Comparison of ENCODE assay signal across 22 cellular contexts in the genomic region with DNA sequence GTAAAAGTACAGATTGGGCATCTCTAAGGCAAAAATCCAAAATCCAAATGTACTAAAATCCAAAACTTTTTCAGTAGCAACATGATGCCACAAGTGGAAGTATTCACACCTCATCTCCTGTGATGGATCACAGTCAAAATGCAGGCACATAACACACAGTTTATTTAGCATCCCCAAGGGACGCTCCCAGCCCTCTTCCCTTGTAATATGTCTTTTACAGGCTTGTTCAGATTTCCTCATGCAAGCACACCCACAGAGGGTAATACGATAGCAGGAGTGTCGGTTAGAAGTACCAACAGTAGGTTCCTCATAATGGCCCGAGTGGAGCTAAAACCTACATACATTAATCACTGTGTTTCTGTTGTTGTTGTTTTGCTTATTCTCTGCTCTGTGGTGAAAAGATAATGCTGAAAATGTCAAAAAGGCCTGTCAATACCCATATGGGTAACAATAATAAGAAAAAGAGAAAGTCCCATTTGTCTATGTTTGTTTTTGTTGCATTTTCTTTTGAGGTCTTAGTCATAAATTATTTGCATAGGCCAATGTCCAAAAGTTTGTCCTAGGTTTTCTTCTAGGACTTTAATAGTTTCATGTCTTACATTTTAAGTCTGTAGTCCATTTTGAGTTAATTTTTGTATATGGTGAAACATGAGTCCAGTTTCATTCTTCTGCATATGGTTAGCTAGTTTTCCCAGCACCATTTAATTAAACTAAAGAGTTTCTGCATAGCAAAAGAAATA.
DNase-seq lines count a peak whose midpoint lies in the region; ATAC-seq and TF ChIP-seq lines count a peak whose summit lies in the region.
"Had no signal": no experiment of that assay in that cellular context is flagged by ENCODE, and none has a peak within 500 bp of the region (broad histone marks: within the 10 kb centered on the region; RNA-seq: fewer than 3 reads in every experiment).

No MANE protein-coding gene starts in this region.

- H3K9ac ChIP-seq in skeletal muscle satellite cell (ENCODE audit: low read depth, low read length) = no peak overlapping the region

- H3K9me3 ChIP-seq in skeletal muscle satellite cell (replicated peaks; ENCODE audit: low read length) = no peaks in the 10 kb centered on the region
- H3K9me3 ChIP-seq: BE2C, pancreas, right atrium auricular region had no signal

- H3K4me3 ChIP-seq in astrocyte of the spinal cord (ENCODE audit: low read depth, low read length) = no peak overlapping the region
- no peak overlapping the region for H3K4me3 ChIP-seq in skeletal muscle satellite cell (ENCODE audit: low read length)
- H3K4me3 ChIP-seq: left lung, pancreas, right atrium auricular region, tibial nerve had no signal

- peak; percentile 13 to 20 for DNase-seq in NCI-H2081 (lab: John Stamatoyannopoulos, UW)
- no peak for DNase-seq in NCI-H2081 treated with DMSO at 0.1 percent for 48 hours (lab: John Stamatoyannopoulos, UW)
- peak; percentile 97 for DNase-seq in NCI-H187 treated with DMSO at 0.1 percent for 48 hours (lab: John Stamatoyannopoulos, UW)
- peak; percentile 41 for DNase-seq in astrocyte of the spinal cord (ENCODE audit: low read depth, low spot score)
- DNase-seq in GM03348 (ENCODE audit: low spot score) = no peak
- DNase-seq in 8988T = no peak
- DNase-seq: activated naive CD4-positive, alpha-beta T cell; activated T-cell treated with anti-CD3 and anti-CD28 coated beads, Interleukin-2, amount 50 U/mL, for 24 hours; BE2C; dermis blood vessel endothelial cell; DMS79 treated with DMSO at 0.1 percent for 48 hours; left lung; natural killer cell; NCI-H774; pancreas; SIG-M5; stimulated activated naive CD8-positive, alpha-beta T cell treated with anti-CD3 and anti-CD28 coated beads, Interleukin-15, amount 100 ng/mL, for 72 hours had no signal

- no peaks in the 10 kb centered on the region for H3K27me3 ChIP-seq in skeletal muscle satellite cell (ENCODE audit: control insufficient read depth, insufficient read depth, low read length)
- H3K27me3 ChIP-seq: BE2C, left lung, pancreas, right atrium auricular region, tibial nerve had no signal

- peak overlapping the region; percentile 18 for H3K4me2 ChIP-seq in skeletal muscle satellite cell (ENCODE audit: low read length)

- no peak for ATAC-seq in GM18909 (IDR thresholded peaks at IDR 0.05; ENCODE audit: poor library complexity, unreplicated experiment)
- ATAC-seq: HepG2; left lung; natural killer cell; pancreas; stimulated activated naive CD8-positive, alpha-beta T cell treated with anti-CD3 and anti-CD28 coated beads, Interleukin-15, amount 100 ng/mL, for 72 hours had no signal

- peaks cover 10% of the 10 kb centered on the region for H3K4me1 ChIP-seq in skeletal muscle satellite cell (ENCODE audit: control insufficient read depth, insufficient read depth, low read length)
- H3K4me1 ChIP-seq: BE2C, left lung, right atrium auricular region, tibial nerve had no signal

- no peaks in the 10 kb centered on the region for H3K36me3 ChIP-seq in skeletal muscle satellite cell (ENCODE audit: insufficient read depth, low read length)
- H3K36me3 ChIP-seq: BE2C, left lung, pancreas, right atrium auricular region, tibial nerve had no signal

- TF ChIP-seq CTCF in astrocyte of the spinal cord (IDR thresholded peaks at IDR 0.05; ENCODE audit: low read depth, low read length) = no peak

- in situ Hi-C loops in astrocyte of the spinal cord (cut with HindIII; ENCODE audit: low sequenced_read_pairs) = no loop called here

Comparison
In these comparisons a context has a peak if more than half of its experiments do, and no peak if none do; other contexts are left out.
1. DNase-seq: peak in NCI-H2081 (2 of 2), NCI-H187 treated with DMSO at 0.1 percent for 48 hours (single experiment) and astrocyte of the spinal cord (single experiment); none in NCI-H2081 treated with DMSO at 0.1 percent for 48 hours (single experiment), GM03348 (single experiment) and 8988T (single experiment).